ENCODE assay signal across 1 cellular context in genomic region chr16:1152123-1152638, GRCh38.
TF ChIP-seq lines count a peak whose summit lies in the region.

No MANE protein-coding gene starts in this region.

TF ChIP-seq in HEK293, 187 proteins besides CTCF, POLR2A, EP300 and RAD21 (continued from another document and continues in another):
- TF ChIP-seq ZBTB26 (tag by site-specific recombination; optimal IDR thresholded peaks at IDR 0.05), result peak; percentile 67
- TF ChIP-seq ZNF555 (tag by site-specific recombination; conservative IDR thresholded peaks at IDR 0.05), result no peak
- TF ChIP-seq ZSCAN5A (tag by site-specific recombination; IDR thresholded peaks at IDR 0.05), result no peak
- no peak for TF ChIP-seq ZNF658 (tag by site-specific recombination; IDR thresholded peaks at IDR 0.05)
- no peak for TF ChIP-seq AEBP2 (tag by site-specific recombination; IDR thresholded peaks at IDR 0.05; ENCODE audit: borderline replicate concordance)
- peak; percentile 54; the same call in 1 of the 2 replicates for TF ChIP-seq ZNF335 (tag by site-specific recombination; conservative IDR thresholded peaks at IDR 0.05)
- no peak for TF ChIP-seq ZNF311 (tag by site-specific recombination; IDR thresholded peaks at IDR 0.05; ENCODE audit: borderline replicate concordance)
- TF ChIP-seq ZNF426 (tag by site-specific recombination; IDR thresholded peaks at IDR 0.05), result no peak
- no peak for TF ChIP-seq ZNF133 (tag by site-specific recombination; IDR thresholded peaks at IDR 0.05)
- TF ChIP-seq ZNF692 (tag by site-specific recombination; IDR thresholded peaks at IDR 0.05), result no peak
- no peak for TF ChIP-seq ZNF704 (tag by site-specific recombination; IDR thresholded peaks at IDR 0.05)
- no peak for TF ChIP-seq KLF17 (tag by site-specific recombination; IDR thresholded peaks at IDR 0.05)
- TF ChIP-seq PRDM1 (tag by site-specific recombination; IDR thresholded peaks at IDR 0.05), result no peak
- TF ChIP-seq ZNF776 (tag by site-specific recombination; IDR thresholded peaks at IDR 0.05; ENCODE audit: borderline replicate concordance), result no peak
- no peak for TF ChIP-seq ZBTB44 (tag by site-specific recombination; IDR thresholded peaks at IDR 0.05)
- TF ChIP-seq PBX3 (CRISPR knock-in tag; IDR thresholded peaks at IDR 0.05), result no peak
- no peak for TF ChIP-seq ZNF280C (tag by site-specific recombination; IDR thresholded peaks at IDR 0.05)
- TF ChIP-seq KLF8 (tag by site-specific recombination; IDR thresholded peaks at IDR 0.05), result no peak
- TF ChIP-seq ZNF830 (tag by site-specific recombination; IDR thresholded peaks at IDR 0.05; ENCODE audit: low read depth), result no peak
- no peak for TF ChIP-seq ZNF701 (tag by site-specific recombination; IDR thresholded peaks at IDR 0.05)
- TF ChIP-seq ZNF677 (tag by site-specific recombination; IDR thresholded peaks at IDR 0.05), result no peak
- no peak for TF ChIP-seq PRDM2 (tag by site-specific recombination; IDR thresholded peaks at IDR 0.05; ENCODE audit: borderline replicate concordance)
- TF ChIP-seq ZNF626 (tag by site-specific recombination; IDR thresholded peaks at IDR 0.05), result no peak
- 0 out of 2 replicates have a peak, but pooled peaks have one; percentile 16 for TF ChIP-seq ZBTB10 (tag by site-specific recombination; IDR thresholded peaks at IDR 0.05)
- TF ChIP-seq INSM2 (tag by site-specific recombination; IDR thresholded peaks at IDR 0.05), result no peak
